In the genomic region with DNA sequence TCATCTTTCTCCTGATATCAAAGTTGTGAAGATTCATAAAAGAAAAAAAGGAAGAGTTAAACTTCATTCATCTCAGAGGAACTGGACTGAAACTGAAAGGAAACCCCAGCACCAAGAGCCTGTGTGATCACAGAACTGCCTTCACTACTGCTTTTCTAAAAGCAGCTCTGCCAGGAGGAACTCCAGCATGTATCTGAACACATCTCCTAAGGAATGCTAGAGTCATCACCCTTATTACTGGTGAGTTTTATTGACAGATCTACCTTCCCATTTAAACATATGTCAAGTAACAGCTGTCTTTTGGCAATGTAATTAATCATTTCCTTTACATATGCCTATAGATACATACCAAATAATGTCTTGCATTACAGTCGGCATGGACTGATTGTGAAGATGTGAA, we compare ENCODE assay signal across 8 cellular contexts.
A peak's percentile ranks its signal among the peaks of the same experiment; 100 is the strongest.
DNase-seq lines count a peak whose midpoint lies in the region; ATAC-seq, FAIRE-seq and TF ChIP-seq lines count a peak whose summit lies in the region.

No MANE protein-coding gene starts in this region.

- H3K4me1 ChIP-seq in mucosa of descending colon (ENCODE audit: low read depth), result no peaks in the 10 kb centered on the region
- H3K4me1 ChIP-seq in CD8-positive, alpha-beta memory T cell (ENCODE audit: insufficient read depth, low read length), result no peaks in the 10 kb centered on the region
- H3K4me1 ChIP-seq in aorta (ENCODE audit: control insufficient read depth in 1 of 2, insufficient read depth in 2 of 2, low read length in 2 of 2), result peaks cover 6 to 9% of the 10 kb centered on the region in 2 donors

- peak; percentile 33 for ATAC-seq in GM19023 (IDR thresholded peaks at IDR 0.05; ENCODE audit: unreplicated experiment)
- peak; percentile 45 for ATAC-seq in HG02571 (IDR thresholded peaks at IDR 0.05; ENCODE audit: unreplicated experiment)
- peak; percentile 25 for ATAC-seq in mucosa of descending colon
- no peak for ATAC-seq in aorta (ENCODE audit: low FRiP score)

- no peak overlapping the region for H3K27ac ChIP-seq in CD8-positive, alpha-beta memory T cell (ENCODE audit: low read depth, low read length)
- no peak overlapping the region for H3K27ac ChIP-seq in aorta (ENCODE audit: low read depth in 1 of 2, low read length in 2 of 2)

- CTCF ChIA-PET in CD8-positive, alpha-beta memory T cell (lab: Charles Lee), result no interaction called here

- no peaks in the 10 kb centered on the region for H3K27me3 ChIP-seq in CD8-positive, alpha-beta memory T cell (ENCODE audit: insufficient read depth, low read length, poor library complexity, severe bottlenecking)
- H3K27me3 ChIP-seq in aorta (ENCODE audit: control insufficient read depth in 1 of 2, insufficient read depth in 2 of 2, low read length in 1 of 2), result no peaks in the 10 kb centered on the region

- H3K27me3 Mint-ChIP-seq in CD8-positive, alpha-beta memory T cell, result peaks cover 17 to 27% of the 10 kb centered on the region in 2 donors

- peaks cover 0 to 2% (median 0%) of the 10 kb centered on the region in 3 donors for H3K36me3 Mint-ChIP-seq in CD8-positive, alpha-beta memory T cell

- H3K4me3 Mint-ChIP-seq in CD8-positive, alpha-beta memory T cell, result peak overlapping the region in 1 of 7 donors; percentile 42

- peaks cover 0 to 10% (median 5%) of the 10 kb centered on the region in 3 donors for H3K4me1 Mint-ChIP-seq in CD8-positive, alpha-beta memory T cell

- H3K9me3 ChIP-seq in mucosa of descending colon (no peaks in the 10 kb centered on the region), aorta (ENCODE audit: control insufficient read depth, low read length) (no peaks in the 10 kb centered on the region)
- H3K9me3 ChIP-seq in CD8-positive, alpha-beta memory T cell (ENCODE audit: low read length), result no peaks in the 10 kb centered on the region

- H3K4me3 ChIP-seq in mucosa of descending colon, result no peak overlapping the region
- H3K4me3 ChIP-seq in CD8-positive, alpha-beta memory T cell (ENCODE audit: low read length), result no peak overlapping the region
- no peak overlapping the region for H3K4me3 ChIP-seq in aorta (ENCODE audit: low read length in 2 of 2)

- no peak overlapping the region for H3K27ac Mint-ChIP-seq in CD8-positive, alpha-beta memory T cell

- H3K9me3 Mint-ChIP-seq in CD8-positive, alpha-beta memory T cell, result no peaks in the 10 kb centered on the region

- peak; percentile 78 for DNase-seq in MV-4-11 (lab: John Stamatoyannopoulos, UW)
- DNase-seq in mucosa of descending colon, result no peak
- no peak for DNase-seq in CD8-positive, alpha-beta memory T cell
- no peak for DNase-seq in SK-N-DZ (ENCODE audit: low spot score)
- DNase-seq in HTR-8/SVneo (ENCODE audit: insufficient read length, low spot score), result no peak
- DNase-seq in aorta, result no peak

- FAIRE-seq in HTR-8/SVneo (lab: Jason Lieb, UNC), result no peak

- intact Hi-C loops in mucosa of descending colon (cut with DNase I, micrococcal nuclease) (no loop called here), aorta (cut with DNase I) (no loop called here)

- WGBS in aorta, 2 donors, result 65 to 68% methylated on average over 1 of the region's 1 CpG

- POLR2A ChIA-PET in CD8-positive, alpha-beta memory T cell (lab: Charles Lee), result no interaction called here

- H3K36me3 ChIP-seq in mucosa of descending colon (ENCODE audit: low read depth), result no peaks in the 10 kb centered on the region
- no peaks in the 10 kb centered on the region for H3K36me3 ChIP-seq in CD8-positive, alpha-beta memory T cell (ENCODE audit: insufficient read depth, low read length)
- H3K36me3 ChIP-seq in aorta (ENCODE audit: control insufficient read depth in 1 of 2, insufficient read depth in 2 of 2, low read length in 1 of 2), result no peaks in the 10 kb centered on the region

- no peak for TF ChIP-seq CTCF in mucosa of descending colon (IDR thresholded peaks at IDR 0.05)
